Comparison of ENCODE assay signal across 20 cellular contexts in the genomic region with DNA sequence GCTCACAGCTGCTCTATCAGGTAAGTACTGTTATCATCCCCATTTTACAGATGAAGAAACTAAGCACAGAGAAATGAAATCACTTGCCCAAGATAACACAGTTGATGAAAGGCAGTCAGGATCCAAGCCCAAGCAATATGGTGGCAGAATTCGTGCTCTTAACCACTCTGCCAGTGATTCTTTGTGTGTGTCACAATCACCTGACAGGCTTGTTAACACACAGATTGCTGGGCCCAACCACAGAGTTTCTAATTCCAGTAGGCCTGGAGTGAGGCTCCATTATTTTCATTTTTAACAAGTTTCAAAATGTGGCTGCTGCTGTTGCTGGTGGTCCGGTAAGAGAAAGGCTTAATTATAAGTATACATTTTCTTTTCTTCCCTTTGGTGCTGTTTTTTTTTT.
DNase-seq lines count a peak whose midpoint lies in the region; ATAC-seq, FAIRE-seq and TF ChIP-seq lines count a peak whose summit lies in the region.
"Had no signal": no experiment of that assay in that cellular context is flagged by ENCODE, and none has a peak within 500 bp of the region (broad histone marks: within the 10 kb centered on the region; RNA-seq: fewer than 3 reads in every experiment).

No MANE protein-coding gene starts in this region.

- H2AFZ ChIP-seq in KMS-11 (ENCODE audit: low read depth) (no peak overlapping the region), K562 (ENCODE audit: low read depth, low read length) (no peak overlapping the region)

- no peak for TF ChIP-seq EP300 in K562 (IDR thresholded peaks at IDR 0.05; ENCODE audit: low read length)

- CTCF ChIA-PET in K562 (lab: Yijun Ruan, JAX; ENCODE audit: low intra/inter-chr PET ratio), result no interaction called here
- CTCF ChIA-PET in activated CD8-positive, alpha-beta T cell treated with anti-CD3 and anti-CD28 coated beads for 36 hours (lab: Charles Lee), result no interaction called here

- DNase-seq in HTR-8/SVneo (ENCODE audit: insufficient read length, low spot score) (no peak), K562 (ENCODE audit: extremely low read depth in 1 of 4, low spot score in 3 of 4) (no peak), osteocyte (ENCODE audit: extremely low spot score, unreplicated experiment) (no peak), NCI-H1694 (lab: John Stamatoyannopoulos, UW) (no peak)
- no peak for DNase-seq in activated CD8-positive, alpha-beta T cell treated with anti-CD3 and anti-CD28 coated beads for 36 hours
- DNase-seq: C1 segment of cervical spinal cord; Calu3; CD4-positive, alpha-beta memory T cell; COR-L47; DMS53; DMS79 treated with DMSO at 0.1 percent for 48 hours; GF-D8; H7; HCEC 1CT had no signal

- peaks cover 48% of the 10 kb centered on the region for H3K4me1 Mint-ChIP-seq in osteocyte (ENCODE audit: unreplicated experiment)
- H3K4me1 Mint-ChIP-seq in activated CD8-positive, alpha-beta T cell treated with anti-CD3 and anti-CD28 coated beads for 36 hours (ENCODE audit: low read depth), result no peaks in the 10 kb centered on the region
- H3K4me1 Mint-ChIP-seq: CD4-positive, alpha-beta memory T cell had no signal

- H3K27ac ChIP-seq in KMS-11, result no peak overlapping the region
- H3K27ac ChIP-seq in K562 (ENCODE audit: extremely low read depth, low read depth, low read length), result no peak overlapping the region

- no peaks in the 10 kb centered on the region for H3K9me3 Mint-ChIP-seq in osteocyte (ENCODE audit: unreplicated experiment)
- no peaks in the 10 kb centered on the region for H3K9me3 Mint-ChIP-seq in activated CD8-positive, alpha-beta T cell treated with anti-CD3 and anti-CD28 coated beads for 36 hours
- H3K9me3 Mint-ChIP-seq: CD4-positive, alpha-beta memory T cell had no signal

- no peaks in the 10 kb centered on the region for H4K20me1 ChIP-seq in KMS-11 (ENCODE audit: insufficient read depth)
- H4K20me1 ChIP-seq in K562 (replicated peaks; ENCODE audit: control insufficient read depth, insufficient read depth, low read length), result no peaks in the 10 kb centered on the region

- WGBS in K562 (ENCODE audit: insufficient coverage, low coverage, missing lambda C conversion rate), result 55% methylated on average over 2 of the region's 2 CpGs

- H3K9me1 ChIP-seq in K562 (ENCODE audit: control insufficient read depth, insufficient read depth, low read length), result no peaks in the 10 kb centered on the region

- no peaks in the 10 kb centered on the region for H3K9me3 ChIP-seq in K562 (replicated peaks; ENCODE audit: control insufficient read depth, insufficient read depth, low read depth, low read length)

- TF ChIP-seq RAD21 in K562 (CRISPR knock-in tag; conservative IDR thresholded peaks at IDR 0.05 in 1 of 2, IDR thresholded peaks at IDR 0.05 in 1 of 2), result no peak

- peak; percentile 62 for FAIRE-seq in HTR-8/SVneo (lab: Jason Lieb, UNC)
- FAIRE-seq in K562 (lab: Jason Lieb, UNC), result no peak
- FAIRE-seq: GM12891, GM18507, H1 had no signal

- intact Hi-C loops in K562 (cut with micrococcal nuclease), result no loop called here
- intact Hi-C loops in activated CD8-positive, alpha-beta T cell treated with anti-CD3 and anti-CD28 coated beads for 36 hours (cut with micrococcal nuclease), result no loop called here

- H3K4me1 ChIP-seq in KMS-11 (ENCODE audit: low read depth, poor library complexity, severe bottlenecking) (peaks cover 13% of the 10 kb centered on the region), K562 (replicated peaks in 1 of 2; ENCODE audit: control insufficient read depth in 2 of 2, insufficient read depth in 2 of 2, low read length in 2 of 2) (peaks cover 0 to 8% of the 10 kb centered on the region in 2 experiments; a peak in 3 of 5 replicates)

- no peak for TF ChIP-seq CTCF in KMS-11 (conservative IDR thresholded peaks at IDR 0.05; ENCODE audit: low read depth, low read length)
- no peak for TF ChIP-seq CTCF in K562 (IDR thresholded peaks at IDR 0.05 in 2 of 3, conservative IDR thresholded peaks at IDR 0.05 in 1 of 3; ENCODE audit: insufficient read depth in 2 of 3, low read depth in 1 of 3, low read length in 3 of 3)
- TF ChIP-seq CTCF in osteocyte (IDR thresholded peaks at IDR 0.05), result no peak
- no peak for TF ChIP-seq CTCF in activated CD8-positive, alpha-beta T cell treated with anti-CD3 and anti-CD28 coated beads for 36 hours (IDR thresholded peaks at IDR 0.05)

- in situ Hi-C loops in K562 (cut with MboI), result no loop called here

- H3K27ac Mint-ChIP-seq in osteocyte (ENCODE audit: unreplicated experiment), result peak overlapping the region; percentile 44
- no peak overlapping the region for H3K27ac Mint-ChIP-seq in activated CD8-positive, alpha-beta T cell treated with anti-CD3 and anti-CD28 coated beads for 36 hours

- no peak for TF ChIP-seq POLR2A in K562 (conservative IDR thresholded peaks at IDR 0.05)

- 0 out of 2 replicates have a peak overlapping the region, but pooled peaks have one; percentile 17 for H3K4me2 ChIP-seq in KMS-11
- H3K4me2 ChIP-seq in K562 (ENCODE audit: insufficient read depth, low read length), result no peak overlapping the region

- no peaks in the 10 kb centered on the region for H3K79me2 ChIP-seq in KMS-11 (ENCODE audit: insufficient read depth, low read depth)
- H3K79me2 ChIP-seq in K562 (ENCODE audit: control insufficient read depth, insufficient read depth, low read length), result no peaks in the 10 kb centered on the region

- H3K36me3 ChIP-seq in KMS-11 (ENCODE audit: insufficient read depth), result no peaks in the 10 kb centered on the region
- H3K36me3 ChIP-seq in K562 (ENCODE audit: control insufficient read depth, insufficient read depth, low read length), result no peaks in the 10 kb centered on the region

- H3K4me3 ChIP-seq in KMS-11 (IDR thresholded peaks at IDR 0.05; ENCODE audit: insufficient read depth, low read depth, low read length) (no peak overlapping the region), K562 (no peak overlapping the region)

- no peak overlapping the region for H3K4me3 Mint-ChIP-seq in osteocyte (ENCODE audit: unreplicated experiment)
- no peak overlapping the region for H3K4me3 Mint-ChIP-seq in activated CD8-positive, alpha-beta T cell treated with anti-CD3 and anti-CD28 coated beads for 36 hours
- H3K4me3 Mint-ChIP-seq: CD4-positive, alpha-beta memory T cell had no signal

- ATAC-seq in K562, result no peak
- no peak for ATAC-seq in HG03378 (IDR thresholded peaks at IDR 0.05; ENCODE audit: unreplicated experiment)
- ATAC-seq in activated CD8-positive, alpha-beta T cell treated with anti-CD3 and anti-CD28 coated beads for 36 hours, result no peak
- no peak for ATAC-seq in GM18511 (IDR thresholded peaks at IDR 0.05; ENCODE audit: unreplicated experiment)

- H3K27me3 ChIP-seq in KMS-11 (ENCODE audit: insufficient read depth, low read depth) (no peaks in the 10 kb centered on the region), K562 (ENCODE audit: control insufficient read depth in 2 of 2, insufficient read depth in 2 of 2, low read length in 2 of 2) (no peaks in the 10 kb centered on the region)

- BruUV-seq in K562 (replicated peaks; lab: Mats Ljungman, UMichigan), result no TSS peak

- H3K27me3 Mint-ChIP-seq in osteocyte (ENCODE audit: unreplicated experiment), result no peaks in the 10 kb centered on the region
- H3K27me3 Mint-ChIP-seq in activated CD8-positive, alpha-beta T cell treated with anti-CD3 and anti-CD28 coated beads for 36 hours, result no peaks in the 10 kb centered on the region
- H3K27me3 Mint-ChIP-seq: CD4-positive, alpha-beta memory T cell had no signal

- POLR2A ChIA-PET in K562 (lab: Yijun Ruan, JAX), result no interaction called here
- POLR2A ChIA-PET in activated CD8-positive, alpha-beta T cell treated with anti-CD3 and anti-CD28 coated beads for 36 hours (lab: Charles Lee), result no interaction called here

- no peak overlapping the region for H3K9ac ChIP-seq in KMS-11
- no peak overlapping the region for H3K9ac ChIP-seq in K562 (ENCODE audit: insufficient read depth in 1 of 2, low read depth in 2 of 2, low read length in 2 of 2)

- H3K36me3 Mint-ChIP-seq in osteocyte (ENCODE audit: unreplicated experiment), result peaks cover 6% of the 10 kb centered on the region
- H3K36me3 Mint-ChIP-seq in activated CD8-positive, alpha-beta T cell treated with anti-CD3 and anti-CD28 coated beads for 36 hours (ENCODE audit: low read depth), result no peaks in the 10 kb centered on the region

TF ChIP-seq in K562, 482 proteins besides CTCF, POLR2A, EP300 and RAD21:
- no peak for TF ChIP-seq CREBBP (IDR thresholded peaks at IDR 0.05; ENCODE audit: low read depth, low read length)
- peak; percentile 73 for TF ChIP-seq RBM25 (IDR thresholded peaks at IDR 0.05; ENCODE audit: low read depth, low read length, severe bottlenecking)
